In genomic region chr2:74374509-74375205, GRCh38 we compare ENCODE assay signal across 9 cellular contexts. TPM values are rescaled to one million over a fixed set of nuclear protein-coding genes. Genes with fewer than 3 reads are reported as not detected.
DNase-seq lines count a peak whose midpoint lies in the region; ATAC-seq and TF ChIP-seq lines count a peak whose summit lies in the region.
"Had no signal": no experiment of that assay in that cellular context is flagged by ENCODE, and none has a peak within 500 bp of the region (broad histone marks: within the 10 kb centered on the region; RNA-seq: fewer than 3 reads in every experiment).

No MANE protein-coding gene starts in this region.

- CTCF ChIA-PET in A673 (lab: Charles Lee), result no interaction called here

- H3K27ac ChIP-seq in A673 (ENCODE audit: low read depth, low read length, poor library complexity, severe bottlenecking), result no peak overlapping the region
- peak overlapping the region; percentile 69 to 79 for H3K27ac ChIP-seq in testis
- H3K27ac ChIP-seq: BLaER1 treated with 17β-estradiol and CSF1 and Interleukin-3, amounts not matched to agents 10 nM and 100 nM had no signal

- TF ChIP-seq POLR2A in testis (IDR thresholded peaks at IDR 0.05), result peak; percentile 83

- BruUV-seq in A673 (replicated peaks; lab: Mats Ljungman, UMichigan), result no TSS peak

- H3K4me1 ChIP-seq in A673 (ENCODE audit: insufficient read depth, low read length, poor library complexity, severe bottlenecking) (peaks cover 16% of the 10 kb centered on the region), testis (peaks cover 19% of the 10 kb centered on the region)

- no peaks in the 10 kb centered on the region for H3K9me3 ChIP-seq in A673 (ENCODE audit: low read depth, low read length, poor library complexity, severe bottlenecking)
- H3K9me3 ChIP-seq in testis, result no peaks in the 10 kb centered on the region
- H3K9me3 ChIP-seq: BLaER1 treated with 17β-estradiol and CSF1 and Interleukin-3, amounts not matched to agents 10 nM and 100 nM had no signal

- H3K27me3 ChIP-seq in A673 (replicated peaks; ENCODE audit: insufficient read depth, low read depth, low read length, poor library complexity) (no peaks in the 10 kb centered on the region), kidney epithelial cell (ENCODE audit: control insufficient read depth, insufficient read depth, low read length) (no peaks in the 10 kb centered on the region), testis (no peaks in the 10 kb centered on the region)
- H3K27me3 ChIP-seq: BLaER1 treated with 17β-estradiol and CSF1 and Interleukin-3, amounts not matched to agents 10 nM and 100 nM had no signal

- peak; percentile 34 for DNase-seq in A673 (ENCODE audit: low spot score)
- DNase-seq in NCI-H1694 treated with DMSO at 0.1 percent for 48 hours (lab: John Stamatoyannopoulos, UW), result peak; percentile 73
- peak; percentile 94 to 99 for DNase-seq in cerebellar nuclear complex (lab: John Stamatoyannopoulos, UW)
- DNase-seq in kidney epithelial cell (ENCODE audit: low read depth), result peak; percentile 65
- DNase-seq in testis, result peak; percentile 94
- DNase-seq in KBM-7, result no peak
- DNase-seq in Kasumi-1 (lab: John Stamatoyannopoulos, UW), result no peak

- intact Hi-C loops in A673 (cut with micrococcal nuclease; ENCODE audit: unreplicated experiment), result no loop called here
- intact Hi-C loops in testis (cut with DNase I; ENCODE audit: low total_unique reads), result no loop called here

- H3K36me3 ChIP-seq in A673 (ENCODE audit: insufficient read depth, low read length, poor library complexity, severe bottlenecking), result peaks cover 23% of the 10 kb centered on the region
- peaks cover 4% of the 10 kb centered on the region for H3K36me3 ChIP-seq in kidney epithelial cell (ENCODE audit: control insufficient read depth, insufficient read depth, low read length)
- H3K36me3 ChIP-seq in testis (ENCODE audit: low read depth, missing control alignments), result peaks cover 5% of the 10 kb centered on the region

- H3K4me3 ChIP-seq in A673 (ENCODE audit: low read depth, low read length, poor library complexity, severe bottlenecking) (no peak overlapping the region), kidney epithelial cell (ENCODE audit: low read depth, low read length) (peak overlapping the region; percentile 46), testis (peak overlapping the region; percentile 29 to 55)
- H3K4me3 ChIP-seq: BLaER1 treated with 17β-estradiol and CSF1 and Interleukin-3, amounts not matched to agents 10 nM and 100 nM had no signal

- 62 to 71% methylated on average over 13 to 19 of the region's 19 CpGs for WGBS in testis, 2 donors

- POLR2A ChIA-PET in A673 (lab: Charles Lee; ENCODE audit: low non-redundant PET), result no interaction called here

- no peak for ATAC-seq in GM21423 (IDR thresholded peaks at IDR 0.05; ENCODE audit: unreplicated experiment)

- no peak for TF ChIP-seq CTCF in A673 (conservative IDR thresholded peaks at IDR 0.05; ENCODE audit: low read depth, low read length)
- TF ChIP-seq CTCF in kidney epithelial cell (IDR thresholded peaks at IDR 0.05; ENCODE audit: insufficient read depth, low read length, poor library complexity, severe bottlenecking), result no peak
- no peak for TF ChIP-seq CTCF in testis (IDR thresholded peaks at IDR 0.05)

- in situ Hi-C loops in KBM-7 (cut with MboI; ENCODE audit: low pct_unique_long_range_greater_than_20kb, low sequenced_read_pairs), result no loop called here

RNA-seq across cellular contexts. Expression of gene DCTN1, which starts 5.5 kb away (rescaled TPM):
- total RNA-seq in A673 (2021), result 172 and 177 TPM in 2 replicates
- total RNA-seq in kidney epithelial cell, result 124 and 129 TPM in 2 replicates
- total RNA-seq in testis, result 100 to 1,000 TPM; 321 to 403 TPM
- 277 TPM for polyA plus RNA-seq in testis (ENCODE audit: insufficient read depth, low read depth, low replicate concordance)

RNA-seq across cellular contexts. Expression of gene SLC4A5, which starts 31.4 kb away (rescaled TPM):
- total RNA-seq in A673 (2021), result 0.94 and 1.8 TPM in 2 replicates
- total RNA-seq in kidney epithelial cell, result 1.2 and 1.8 TPM in 2 replicates
- 100 to 1,000 TPM; 113 to 188 TPM for total RNA-seq in testis
- 40.3 TPM for polyA plus RNA-seq in testis (ENCODE audit: insufficient read depth, low read depth, low replicate concordance)

RNA-seq across cellular contexts. Expression of gene C2orf81, which starts 46.8 kb away (rescaled TPM):
- total RNA-seq in A673 (2021), result 1.6 and 1.9 TPM in 2 replicates
- 3.0 and 4.3 TPM in 2 replicates for total RNA-seq in kidney epithelial cell
- 10 to 100 TPM; 10.4 to 15.7 TPM for total RNA-seq in testis
- 23.1 TPM for polyA plus RNA-seq in testis (ENCODE audit: insufficient read depth, low read depth, low replicate concordance)

RNA-seq across cellular contexts. Expression of gene WDR54, which starts 46.9 kb away (rescaled TPM):
- 41.1 and 51.1 TPM in 2 replicates for total RNA-seq in A673 (2021)
- total RNA-seq in kidney epithelial cell, result 24.6 and 28.0 TPM in 2 replicates
- total RNA-seq in testis, result 10 to 100 TPM; 27.5 to 31.7 TPM
- polyA plus RNA-seq in testis (ENCODE audit: insufficient read depth, low read depth, low replicate concordance), result 90.6 TPM

Comparison
In these comparisons a context has a peak if more than half of its experiments do, and no peak if none do; other contexts are left out.
1. DNase-seq: peak in A673 (single experiment), NCI-H1694 treated with DMSO at 0.1 percent for 48 hours (single experiment), cerebellar nuclear complex (2 of 2), kidney epithelial cell (single experiment) and testis (single experiment); none in KBM-7 (single experiment) and Kasumi-1 (0 of 2).
2. RNA of gene SLC4A5, which starts 31.4 kb away (total RNA-seq): 113 to 188 TPM in testis; 1.2 to 1.8 TPM in kidney epithelial cell and 0.94 to 1.8 TPM in A673; every median in the first group is over 10 times any median in the second.